Comparison of ENCODE assay signal across 19 cellular contexts in genomic region chr2:5442736-5443135, GRCh38.
DNase-seq lines count a peak whose midpoint lies in the region; TF ChIP-seq lines count a peak whose summit lies in the region.
"Had no signal": no experiment of that assay in that cellular context is flagged by ENCODE, and none has a peak within 500 bp of the region (broad histone marks: within the 10 kb centered on the region; RNA-seq: fewer than 3 reads in every experiment).

No MANE protein-coding gene starts in this region.

- H3K27ac Mint-ChIP-seq in MCF 10A (ENCODE audit: low read depth, unreplicated experiment) (no peak overlapping the region), Caco-2 (ENCODE audit: unreplicated experiment) (no peak overlapping the region)
- H3K27ac Mint-ChIP-seq: CD4-positive, alpha-beta T cell; HFFc6; IgD-negative memory B cell had no signal

- no peaks in the 10 kb centered on the region for H3K9me3 ChIP-seq in breast epithelium
- no peaks in the 10 kb centered on the region for H3K9me3 ChIP-seq in Caco-2

- H3K36me3 Mint-ChIP-seq in MCF 10A (ENCODE audit: insufficient read depth, unreplicated experiment) = no peaks in the 10 kb centered on the region
- H3K36me3 Mint-ChIP-seq in Caco-2 (ENCODE audit: insufficient read depth, unreplicated experiment) = no peaks in the 10 kb centered on the region
- H3K36me3 Mint-ChIP-seq: IgD-negative memory B cell had no signal

- intact Hi-C loops in breast epithelium (cut with DNase I; ENCODE audit: low total_unique reads) (no loop called here), MCF 10A (cut with micrococcal nuclease) (no loop called here), Caco-2 (cut with micrococcal nuclease; ENCODE audit: unreplicated experiment) (no loop called here)

- no peak overlapping the region for H3K27ac ChIP-seq in breast epithelium

- H3K4me3 ChIP-seq in breast epithelium (no peak overlapping the region), LNCaP clone FGC (ENCODE audit: low read depth, low read length) (no peak overlapping the region), epithelial cell of esophagus (ENCODE audit: low read length) (no peak overlapping the region), Caco-2 (ENCODE audit: low read depth, low read length) (no peak overlapping the region)

- no peaks in the 10 kb centered on the region for H3K9me3 Mint-ChIP-seq in MCF 10A (ENCODE audit: unreplicated experiment)
- no peaks in the 10 kb centered on the region for H3K9me3 Mint-ChIP-seq in Caco-2 (ENCODE audit: unreplicated experiment)

- no TSS peak for BruUV-seq in MCF 10A (replicated peaks; lab: Mats Ljungman, UMichigan)
- no TSS peak for BruUV-seq in Caco-2 (replicated peaks; lab: Mats Ljungman, UMichigan)

- peak; percentile 21 to 68 for DNase-seq in breast epithelium (ENCODE audit: low spot score in 2 of 2)
- DNase-seq in MCF 10A (ENCODE audit: unreplicated experiment) = no peak
- DNase-seq in LNCaP clone FGC (ENCODE audit: low read depth) = peak; percentile 91
- DNase-seq in epithelial cell of esophagus (ENCODE audit: low read depth) = peak; percentile 11
- DNase-seq in MV-4-11 (lab: John Stamatoyannopoulos, UW) = no peak
- no peak for DNase-seq in HuH-7.5 (ENCODE audit: low spot score)
- DNase-seq in Caco-2 = no peak
- DNase-seq: ACHN; BE2C; C1 segment of cervical spinal cord; Calu3; CD4-positive, alpha-beta T cell; DND-41; GDM1; GOT3; H7; HFFc6; KBM-7 had no signal

- H3K4me1 ChIP-seq in breast epithelium (no peaks in the 10 kb centered on the region), Caco-2 (no peaks in the 10 kb centered on the region)
- H3K4me1 ChIP-seq: BE2C had no signal

- CTCF ChIA-PET in MCF 10A (lab: Yijun Ruan, JAX) (no interaction called here), Caco-2 (lab: Charles Lee) (no interaction called here)

- H3K27me3 Mint-ChIP-seq in MCF 10A (ENCODE audit: insufficient read depth, unreplicated experiment) = no peaks in the 10 kb centered on the region
- no peaks in the 10 kb centered on the region for H3K27me3 Mint-ChIP-seq in Caco-2 (ENCODE audit: insufficient read depth, unreplicated experiment)
- H3K27me3 Mint-ChIP-seq: CD4-positive, alpha-beta T cell; IgD-negative memory B cell had no signal

- no peak for TF ChIP-seq POLR2A in breast epithelium (IDR thresholded peaks at IDR 0.05)

- POLR2A ChIA-PET in MCF 10A (lab: Yijun Ruan, JAX) = no interaction called here
- POLR2A ChIA-PET in Caco-2 (lab: Charles Lee) = no interaction called here

- H3K27me3 ChIP-seq in breast epithelium (no peaks in the 10 kb centered on the region), Caco-2 (replicated peaks; ENCODE audit: control insufficient read depth, insufficient read depth, low read length) (no peaks in the 10 kb centered on the region)
- H3K27me3 ChIP-seq: BE2C had no signal

- no peaks in the 10 kb centered on the region for H3K4me1 Mint-ChIP-seq in MCF 10A (ENCODE audit: insufficient read depth, unreplicated experiment)
- H3K4me1 Mint-ChIP-seq in Caco-2 (ENCODE audit: low read depth, unreplicated experiment) = no peaks in the 10 kb centered on the region
- H3K4me1 Mint-ChIP-seq: IgD-negative memory B cell had no signal

- H3K36me3 ChIP-seq in breast epithelium (no peaks in the 10 kb centered on the region), Caco-2 (ENCODE audit: control insufficient read depth, insufficient read depth, low read length) (no peaks in the 10 kb centered on the region)
- H3K36me3 ChIP-seq: BE2C had no signal

- TF ChIP-seq CTCF in breast epithelium (IDR thresholded peaks at IDR 0.05) = no peak
- no peak for TF ChIP-seq CTCF in MCF 10A (IDR thresholded peaks at IDR 0.05; ENCODE audit: unreplicated experiment)
- TF ChIP-seq CTCF in LNCaP clone FGC (IDR thresholded peaks at IDR 0.05; ENCODE audit: control insufficient read depth, extremely low read depth, insufficient read depth) = no peak
- TF ChIP-seq CTCF in epithelial cell of esophagus (IDR thresholded peaks at IDR 0.05; ENCODE audit: insufficient read depth, low read depth, low read length, missing control alignments) = no peak
- TF ChIP-seq CTCF in Caco-2 (IDR thresholded peaks at IDR 0.05; ENCODE audit: insufficient read depth in 1 of 2, low read depth in 1 of 2, low read length in 1 of 2, severe bottlenecking in 1 of 2, unreplicated experiment in 1 of 2) = no peak

- no peak overlapping the region for H3K4me3 Mint-ChIP-seq in MCF 10A (ENCODE audit: unreplicated experiment)
- no peak overlapping the region for H3K4me3 Mint-ChIP-seq in Caco-2 (ENCODE audit: unreplicated experiment)
- H3K4me3 Mint-ChIP-seq: CD4-positive, alpha-beta T cell; HFFc6; IgD-negative memory B cell had no signal

Comparison
In these comparisons a context has a peak if more than half of its experiments do, and no peak if none do; other contexts are left out.
1. DNase-seq: peak in breast epithelium (2 of 2), LNCaP clone FGC (single experiment) and epithelial cell of esophagus (single experiment); none in MCF 10A (single experiment), MV-4-11 (single experiment), HuH-7.5 (single experiment) and Caco-2 (0 of 2).